1 cellular context compared by ENCODE assay signal in genomic region chr14:68426661-68427549, GRCh38.
TF ChIP-seq lines count a peak whose summit lies in the region.

No MANE protein-coding gene starts in this region.

TF ChIP-seq in HCT116, 20 proteins besides CTCF, POLR2A, EP300 and RAD21 (continued from another document):
- TF ChIP-seq REST (IDR thresholded peaks at IDR 0.05; ENCODE audit: low read depth), result no peak
- TF ChIP-seq JUND (IDR thresholded peaks at IDR 0.05), result peak; percentile 24; the same call in 1 of the 2 replicates
- TF ChIP-seq ZFX (IDR thresholded peaks at IDR 0.05), result no peak
- peak; percentile 43 for TF ChIP-seq FOSL1 (IDR thresholded peaks at IDR 0.05; ENCODE audit: low read depth)
- 0 out of 2 replicates have a peak, but pooled peaks have one; percentile 22 for TF ChIP-seq CBX3 (IDR thresholded peaks at IDR 0.05; ENCODE audit: low read depth)
